Comparison of ENCODE assay signal across 22 cellular contexts in the genomic region with DNA sequence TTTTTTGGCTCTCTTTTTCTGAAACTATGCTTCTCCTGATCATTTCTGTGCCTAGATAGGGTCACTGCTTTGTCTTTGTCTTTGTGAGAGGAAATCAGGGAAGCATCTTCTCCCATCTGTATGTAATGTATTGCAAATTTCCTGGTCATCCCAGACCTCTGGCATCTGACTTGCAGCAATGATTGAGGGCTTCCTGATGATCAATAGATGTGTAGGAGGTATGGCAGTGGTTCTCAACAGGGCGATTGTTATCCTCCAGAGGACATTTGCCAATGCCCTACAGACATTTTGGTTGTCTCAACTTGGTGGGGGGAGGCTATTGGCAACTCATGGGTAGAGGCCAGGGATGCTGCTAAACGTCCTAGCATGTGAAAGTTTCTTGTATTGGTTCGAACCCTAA.
DNase-seq lines count a peak whose midpoint lies in the region; ATAC-seq, FAIRE-seq and TF ChIP-seq lines count a peak whose summit lies in the region.
"Had no signal": no experiment of that assay in that cellular context is flagged by ENCODE, and none has a peak within 500 bp of the region (broad histone marks: within the 10 kb centered on the region; RNA-seq: fewer than 3 reads in every experiment).

No MANE protein-coding gene starts in this region.

- no peak for TF ChIP-seq POLR2A in endothelial cell of umbilical vein (IDR thresholded peaks at IDR 0.05; ENCODE audit: low read depth, low read length)

- no peak for FAIRE-seq in endothelial cell of umbilical vein (lab: Jason Lieb, UNC)
- FAIRE-seq: GM18507, urothelium cell line had no signal

- peaks cover 2% of the 10 kb centered on the region for H3K79me2 ChIP-seq in endothelial cell of umbilical vein (ENCODE audit: control insufficient read depth, insufficient read depth, low read length)

- no peak overlapping the region for H3K9ac ChIP-seq in endothelial cell of umbilical vein (replicated peaks; ENCODE audit: extremely low read depth, insufficient read depth, low read length)
- H3K9ac ChIP-seq in neuronal stem cell (ENCODE audit: low read depth, low read length, poor library complexity): no peak overlapping the region

- CTCF ChIA-PET in endothelial cell of umbilical vein (lab: Charles Lee): interaction anchor here (0.7 kb wide), 1 partner anchor 46 kb away, joined by 3 read pairs; no protein-coding TSS in a partner anchor

- no peaks in the 10 kb centered on the region for H3K27me3 ChIP-seq in left ventricle myocardium inferior (ENCODE audit: low read depth)
- H3K27me3 ChIP-seq in endothelial cell of umbilical vein (ENCODE audit: control insufficient read depth in 2 of 2, insufficient read depth in 2 of 2, low read length in 2 of 2): no peaks in the 10 kb centered on the region
- H3K27me3 ChIP-seq in neuronal stem cell (ENCODE audit: control insufficient read depth in 3 of 3, insufficient read depth in 3 of 3, low read depth in 1 of 3, low read length in 3 of 3): no peaks in the 10 kb centered on the region
- H3K27me3 ChIP-seq: MG63 had no signal

- no peak overlapping the region for H2BK12ac ChIP-seq in neuronal stem cell (ENCODE audit: low read length)

- BruUV-seq in endothelial cell of umbilical vein (replicated peaks; lab: Mats Ljungman, UMichigan): no TSS peak

- TF ChIP-seq CTCF in left ventricle myocardium inferior (IDR thresholded peaks at IDR 0.05; ENCODE audit: borderline replicate concordance) (no peak), endothelial cell of umbilical vein (IDR thresholded peaks at IDR 0.05; ENCODE audit: extremely low read depth in 1 of 2, insufficient read depth in 1 of 2, low read depth in 1 of 2, low read length in 2 of 2) (no peak)

- H3K9me3 Mint-ChIP-seq in natural killer cell treated with Interleukin-12 subunit alpha and Interleukin-12 subunit beta and Interleukin-15 and Interleukin-18, amount 100 ng/mL, for 72 hours: no peaks in the 10 kb centered on the region
- no peaks in the 10 kb centered on the region for H3K9me3 Mint-ChIP-seq in activated T-helper 17 cell treated with anti-CD3 and anti-CD28 coated beads, Interleukin-2, amount 50 U/mL, for 72 hours
- H3K9me3 Mint-ChIP-seq: CD4-positive, alpha-beta T cell; immature natural killer cell had no signal

- POLR2A ChIA-PET in endothelial cell of umbilical vein (lab: Charles Lee): no interaction called here

- H3K27ac Mint-ChIP-seq in natural killer cell treated with Interleukin-12 subunit alpha and Interleukin-12 subunit beta and Interleukin-15 and Interleukin-18, amount 100 ng/mL, for 72 hours: no peak overlapping the region
- H3K27ac Mint-ChIP-seq in activated T-helper 17 cell treated with anti-CD3 and anti-CD28 coated beads, Interleukin-2, amount 50 U/mL, for 72 hours: no peak overlapping the region
- H3K27ac Mint-ChIP-seq: activated CD4-positive, alpha-beta T cell treated with anti-CD3 and anti-CD28 coated beads for 36 hours; CD4-positive, alpha-beta T cell; immature natural killer cell; T-helper 17 cell had no signal

- no peak for ATAC-seq in Right ventricle myocardium inferior
- no peak for ATAC-seq in natural killer cell treated with Interleukin-12 subunit alpha and Interleukin-12 subunit beta and Interleukin-15 and Interleukin-18, amount 100 ng/mL, for 72 hours
- no peak for ATAC-seq in activated T-helper 17 cell treated with anti-CD3 and anti-CD28 coated beads, Interleukin-2, amount 50 U/mL, for 72 hours (replicated peaks)
- ATAC-seq: activated CD4-positive, alpha-beta T cell treated with anti-CD3 and anti-CD28 coated beads for 36 hours; HCT116; T-helper 17 cell had no signal

- H3K4me1 ChIP-seq in left ventricle myocardium inferior (peaks cover 56% of the 10 kb centered on the region), endothelial cell of umbilical vein (ENCODE audit: control insufficient read depth, extremely low read depth, insufficient read depth, low read length) (peaks cover 55% of the 10 kb centered on the region), neuronal stem cell (ENCODE audit: control insufficient read depth in 2 of 2, insufficient read depth in 1 of 2, low read depth in 1 of 2, low read length in 2 of 2) (peaks cover 14 to 24% of the 10 kb centered on the region in 2 donors), urinary bladder (ENCODE audit: insufficient read depth) (peaks cover 2% of the 10 kb centered on the region)

- DNase-seq in left ventricle myocardium inferior (no peak), Right ventricle myocardium inferior (ENCODE audit: missing footprints) (no peak), endothelial cell of umbilical vein (ENCODE audit: low read depth, low spot score) (no peak), neuronal stem cell (ENCODE audit: low spot score) (no peak), COLO668 (lab: John Stamatoyannopoulos, UW; ENCODE audit: unreplicated experiment) (no peak)
- DNase-seq in natural killer cell treated with Interleukin-12 subunit alpha and Interleukin-12 subunit beta and Interleukin-15 and Interleukin-18, amount 100 ng/mL, for 72 hours (ENCODE audit: low spot score): no peak
- DNase-seq: ACHN; activated CD4-positive, alpha-beta T cell treated with anti-CD3 and anti-CD28 coated beads for 36 hours; activated naive CD4-positive, alpha-beta T cell treated with anti-CD3 and anti-CD28 coated beads, Interleukin-2, amount 50 U/mL, for 16 hours; CD4-positive, alpha-beta T cell; DND-41; immature natural killer cell; MG63; midbrain; NCI-H187; SIG-M5; T-helper 17 cell had no signal

- H3K27me3 Mint-ChIP-seq in natural killer cell treated with Interleukin-12 subunit alpha and Interleukin-12 subunit beta and Interleukin-15 and Interleukin-18, amount 100 ng/mL, for 72 hours: no peaks in the 10 kb centered on the region
- H3K27me3 Mint-ChIP-seq in activated T-helper 17 cell treated with anti-CD3 and anti-CD28 coated beads, Interleukin-2, amount 50 U/mL, for 72 hours: no peaks in the 10 kb centered on the region
- H3K27me3 Mint-ChIP-seq: activated CD4-positive, alpha-beta T cell treated with anti-CD3 and anti-CD28 coated beads for 36 hours; CD4-positive, alpha-beta T cell; T-helper 17 cell had no signal

- no CpG with 5 or more reads among the region's 3 CpGs for WGBS in neuronal stem cell (ENCODE audit: extremely low coverage in 2 of 2, insufficient read length in 2 of 2, insufficient replicate concordance in 1 of 2), 2 donors
- 82% methylated on average over 3 of the region's 3 CpGs for WGBS in urinary bladder

- no peak overlapping the region for H3K23ac ChIP-seq in neuronal stem cell (ENCODE audit: low read depth, low read length, poor library complexity)

- H3K36me3 ChIP-seq in left ventricle myocardium inferior: peaks cover 10% of the 10 kb centered on the region
- H3K36me3 ChIP-seq in endothelial cell of umbilical vein (ENCODE audit: control insufficient read depth in 2 of 2, extremely low read depth in 1 of 2, insufficient read depth in 2 of 2, low read length in 2 of 2): peaks cover 0 to 3% of the 10 kb centered on the region in 2 experiments
- H3K36me3 ChIP-seq in neuronal stem cell (replicated peaks in 1 of 2; ENCODE audit: control insufficient read depth in 2 of 2, insufficient read depth in 2 of 2, low read length in 2 of 2): peaks cover 3 to 14% of the 10 kb centered on the region in 2 donors
- no peaks in the 10 kb centered on the region for H3K36me3 ChIP-seq in urinary bladder (ENCODE audit: insufficient read depth)
- H3K36me3 ChIP-seq: MG63 had no signal

- intact Hi-C loops in left ventricle myocardium inferior (cut with micrococcal nuclease) (no loop called here), Right ventricle myocardium inferior (cut with DNase I) (loop anchor here (5.0 kb wide), 1 partner anchor 62 kb away; a partner anchor contains a TSS), endothelial cell of umbilical vein (cut with micrococcal nuclease) (no loop called here)

- H2AFZ ChIP-seq in endothelial cell of umbilical vein (ENCODE audit: low read depth, low read length) (no peak overlapping the region), neuronal stem cell (ENCODE audit: low read length) (no peak overlapping the region)

- H4K91ac ChIP-seq in neuronal stem cell (ENCODE audit: low read depth, low read length, poor library complexity): no peak overlapping the region

- no peaks in the 10 kb centered on the region for H3K79me1 ChIP-seq in neuronal stem cell (ENCODE audit: low read depth, low read length)

- no peak overlapping the region for H3K4me3 Mint-ChIP-seq in natural killer cell treated with Interleukin-12 subunit alpha and Interleukin-12 subunit beta and Interleukin-15 and Interleukin-18, amount 100 ng/mL, for 72 hours
- no peak overlapping the region for H3K4me3 Mint-ChIP-seq in activated T-helper 17 cell treated with anti-CD3 and anti-CD28 coated beads, Interleukin-2, amount 50 U/mL, for 72 hours
- H3K4me3 Mint-ChIP-seq: activated CD4-positive, alpha-beta T cell treated with anti-CD3 and anti-CD28 coated beads for 36 hours; CD4-positive, alpha-beta T cell; immature natural killer cell; T-helper 17 cell had no signal

- H3K18ac ChIP-seq in neuronal stem cell (ENCODE audit: low read length): no peak overlapping the region

- no peak overlapping the region for H2BK120ac ChIP-seq in neuronal stem cell (ENCODE audit: low read depth, low read length)

- no peak overlapping the region for H2BK5ac ChIP-seq in neuronal stem cell (ENCODE audit: low read length)

- no peak overlapping the region for H4K8ac ChIP-seq in neuronal stem cell (ENCODE audit: low read depth, low read length)

- H3K9me1 ChIP-seq in endothelial cell of umbilical vein (replicated peaks; ENCODE audit: control insufficient read depth, extremely low read depth, insufficient read depth, low read length): no peaks in the 10 kb centered on the region

- peak overlapping the region; percentile 84 for H3K27ac ChIP-seq in left ventricle myocardium inferior (replicated peaks)
- H3K27ac ChIP-seq in endothelial cell of umbilical vein (ENCODE audit: insufficient read depth, low read depth, low read length): peak overlapping the region; percentile 99
- peak overlapping the region; percentile 25 for H3K27ac ChIP-seq in neuronal stem cell (replicated peaks; ENCODE audit: low read length)
- H3K27ac ChIP-seq in urinary bladder (ENCODE audit: low read depth): peak overlapping the region; percentile 45

- no peak overlapping the region for H2BK15ac ChIP-seq in neuronal stem cell (ENCODE audit: low read length)

- dilution Hi-C loops in endothelial cell of umbilical vein (cut with MboI; ENCODE audit: extremely low pct_ligation_motif_present, low sequenced_read_pairs): no loop called here

- H3K36me3 Mint-ChIP-seq in natural killer cell treated with Interleukin-12 subunit alpha and Interleukin-12 subunit beta and Interleukin-15 and Interleukin-18, amount 100 ng/mL, for 72 hours: no peaks in the 10 kb centered on the region
- no peaks in the 10 kb centered on the region for H3K36me3 Mint-ChIP-seq in activated T-helper 17 cell treated with anti-CD3 and anti-CD28 coated beads, Interleukin-2, amount 50 U/mL, for 72 hours (ENCODE audit: low read depth)
- H3K36me3 Mint-ChIP-seq: immature natural killer cell had no signal

- no peak overlapping the region for H3K14ac ChIP-seq in neuronal stem cell (ENCODE audit: low read length)

- no peaks in the 10 kb centered on the region for H4K20me1 ChIP-seq in endothelial cell of umbilical vein (replicated peaks; ENCODE audit: control insufficient read depth, extremely low read depth, insufficient read depth, low read length)

- peaks cover 0 to 4% of the 10 kb centered on the region in 2 donors for H3K4me1 Mint-ChIP-seq in natural killer cell treated with Interleukin-12 subunit alpha and Interleukin-12 subunit beta and Interleukin-15 and Interleukin-18, amount 100 ng/mL, for 72 hours (ENCODE audit: low read depth in 2 of 2)
- no peaks in the 10 kb centered on the region for H3K4me1 Mint-ChIP-seq in activated T-helper 17 cell treated with anti-CD3 and anti-CD28 coated beads, Interleukin-2, amount 50 U/mL, for 72 hours
- H3K4me1 Mint-ChIP-seq: immature natural killer cell had no signal

- H2AK5ac ChIP-seq in neuronal stem cell (ENCODE audit: low read depth, low read length): no peak overlapping the region

- H3K4me2 ChIP-seq in endothelial cell of umbilical vein (ENCODE audit: insufficient read depth, low read length) (no peak overlapping the region), neuronal stem cell (ENCODE audit: insufficient read depth, low read length, poor library complexity, severe bottlenecking) (no peak overlapping the region)

- no peak overlapping the region for H3K4ac ChIP-seq in neuronal stem cell (ENCODE audit: low read length)

- H3K9me3 ChIP-seq in left ventricle myocardium inferior (replicated peaks) (no peaks in the 10 kb centered on the region), endothelial cell of umbilical vein (replicated peaks; ENCODE audit: control insufficient read depth, insufficient read depth, low read length) (no peaks in the 10 kb centered on the region), neuronal stem cell (replicated peaks in 1 of 2; ENCODE audit: control insufficient read depth in 2 of 2, insufficient read depth in 1 of 2, low read depth in 1 of 2, low read length in 2 of 2) (peaks cover 0 to 3% of the 10 kb centered on the region in 2 donors)
- H3K9me3 ChIP-seq: MG63 had no signal

- H3K4me3 ChIP-seq in left ventricle myocardium inferior (no peak overlapping the region), endothelial cell of umbilical vein (replicated peaks in 1 of 3; ENCODE audit: insufficient read depth in 1 of 3, low read depth in 1 of 3, low read length in 3 of 3) (no peak overlapping the region), neuronal stem cell (ENCODE audit: low read length in 2 of 2) (no peak overlapping the region), urinary bladder (ENCODE audit: low read depth, low read length) (no peak overlapping the region)
- H3K4me3 ChIP-seq: MG63 had no signal

Comparison
In these comparisons a context has a peak if more than half of its experiments do, and no peak if none do; other contexts are left out.
1. H3K27ac ChIP-seq: peak in every context shown above with its lines; median percentile 99 in endothelial cell of umbilical vein; 84 in left ventricle myocardium inferior; 45 in urinary bladder; 25 in neuronal stem cell.